In the genomic region with DNA sequence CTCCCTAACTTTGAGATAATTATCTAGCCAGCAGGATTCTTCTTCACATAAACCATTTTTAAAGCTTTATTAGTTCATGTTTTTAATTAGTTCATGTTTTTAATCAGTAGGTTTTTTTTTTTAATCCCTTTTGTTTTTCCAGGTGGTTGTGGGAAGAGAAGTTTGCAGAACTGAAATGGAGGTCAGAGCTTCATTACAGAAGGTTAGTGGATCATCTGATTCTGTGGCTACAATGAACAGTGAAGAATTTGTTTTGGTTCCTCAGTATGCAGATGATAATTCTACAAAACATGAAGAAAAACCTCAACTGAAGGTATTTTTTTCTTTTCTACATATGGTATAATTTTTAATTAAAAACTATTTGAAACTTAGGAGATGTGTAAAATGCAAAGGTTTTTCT, we compare ENCODE assay signal across 14 cellular contexts. TPM values are rescaled to one million over a fixed set of nuclear protein-coding genes. Genes with fewer than 3 reads are reported as not detected.
A peak's percentile ranks its signal among the peaks of the same experiment; 100 is the strongest.
DNase-seq lines count a peak whose midpoint lies in the region; ATAC-seq, FAIRE-seq and TF ChIP-seq lines count a peak whose summit lies in the region.
"Had no signal": no experiment of that assay in that cellular context is flagged by ENCODE, and none has a peak within 500 bp of the region (broad histone marks: within the 10 kb centered on the region; RNA-seq: fewer than 3 reads in every experiment).

No MANE protein-coding gene starts in this region.

- H3K4me1 ChIP-seq in OCI-LY3 (ENCODE audit: low read length) = peaks cover 56% of the 10 kb centered on the region
- peaks cover 38% of the 10 kb centered on the region for H3K4me1 ChIP-seq in GM12878 (ENCODE audit: control insufficient read depth, insufficient read depth, low read length)
- H3K4me1 ChIP-seq in colonic mucosa = no peaks in the 10 kb centered on the region

- TF ChIP-seq POLR2A in GM12891 (IDR thresholded peaks at IDR 0.05; ENCODE audit: low read depth, low read length) (no peak), GM12878 (IDR thresholded peaks at IDR 0.05; ENCODE audit: low read depth, low read length) (no peak)

- H3K4me3 ChIP-seq in OCI-LY3 (ENCODE audit: low read length) = peak overlapping the region; percentile 45
- H3K4me3 ChIP-seq in GM12878 = peak overlapping the region; percentile 23; the same call in 1 of the 2 replicates
- H3K4me3 ChIP-seq in colonic mucosa = no peak overlapping the region

- H2AFZ ChIP-seq in OCI-LY3 (ENCODE audit: low read depth, low read length) (no peak overlapping the region), GM12878 (ENCODE audit: control insufficient read depth, low read depth, low read length) (no peak overlapping the region)

- ATAC-seq in GM12878 (peak; percentile 43; the same call in 1 of the 3 replicates), naive B cell (ENCODE audit: low read depth in 2 of 2) (peak; percentile 32 to 36)

- TF ChIP-seq CTCF in OCI-LY3 (IDR thresholded peaks at IDR 0.05; ENCODE audit: low read depth, low read length) (no peak), GM12878 (IDR thresholded peaks at IDR 0.05 in 2 of 3, conservative IDR thresholded peaks at IDR 0.05 in 1 of 3; ENCODE audit: control insufficient read depth in 2 of 3, extremely low read depth in 1 of 3, insufficient read depth in 1 of 3, low read depth in 3 of 3, low read length in 3 of 3) (no peak), colonic mucosa (IDR thresholded peaks at IDR 0.05) (no peak)

- TF ChIP-seq EP300 in GM12878 (IDR thresholded peaks at IDR 0.05; ENCODE audit: borderline replicate concordance in 1 of 2, control insufficient read depth in 1 of 2, low read depth in 2 of 2, low read length in 2 of 2) = no peak

- no peak for TF ChIP-seq RAD21 in GM12878 (IDR thresholded peaks at IDR 0.05; ENCODE audit: insufficient read depth, low read depth, low read length)

- no peaks in the 10 kb centered on the region for H3K27me3 ChIP-seq in OCI-LY3 (ENCODE audit: low read depth, low read length)
- H3K27me3 ChIP-seq in GM12878 (replicated peaks in 1 of 2; ENCODE audit: control insufficient read depth in 2 of 2, insufficient read depth in 2 of 2, low read length in 1 of 2) = no peaks in the 10 kb centered on the region
- H3K27me3 ChIP-seq in colonic mucosa = no peaks in the 10 kb centered on the region

- H3K36me3 Mint-ChIP-seq in naive B cell = peaks cover 0 to 8% of the 10 kb centered on the region in 2 donors

- H3K27me3 Mint-ChIP-seq in naive B cell = no peaks in the 10 kb centered on the region

- H3K36me3 ChIP-seq in OCI-LY3 (replicated peaks; ENCODE audit: low read depth, low read length) (peaks cover 16% of the 10 kb centered on the region), GM12878 (ENCODE audit: control insufficient read depth in 2 of 2, insufficient read depth in 2 of 2, low read length in 1 of 2) (peaks cover 0 to 15% of the 10 kb centered on the region in 2 experiments; a peak in 1 of 4 replicates), colonic mucosa (no peaks in the 10 kb centered on the region)

- BruUV-seq in GM12878 (replicated peaks; lab: Mats Ljungman, UMichigan) = no TSS peak

- DNase-seq in GM12891 (ENCODE audit: insufficient read length, low spot score) (no peak), GM12878 (ENCODE audit: low read depth, low spot score) (no peak), naive B cell (no peak), GM19240 (ENCODE audit: insufficient read length, low spot score) (no peak), kidney glomerular epithelial cell (lab: John Stamatoyannopoulos, UW) (no peak), NCI-H1436 treated with DMSO at 0.1 percent for 48 hours (lab: John Stamatoyannopoulos, UW) (no peak), colonic mucosa (no peak)
- DNase-seq: EL, H9, NCI-H146, NCI-H510A treated with DMSO at 0.1 percent for 48 hours, SHP77 treated with DMSO at 0.1 percent for 48 hours had no signal

- peak overlapping the region in 2 of 8 donors; percentile 76 to 88 for H3K4me3 Mint-ChIP-seq in naive B cell
- H3K4me3 Mint-ChIP-seq: CD14-positive monocyte, H9 had no signal

- POLR2A ChIA-PET in GM12878 (lab: Charles Lee) = interaction anchor here (0.7 kb wide), 2 partner anchors 345 to 1430 kb away, joined by 3 read pairs; no protein-coding TSS in a partner anchor

- SMC1A ChIA-PET in GM12878 (lab: Charles Lee; ENCODE audit: uncharacterized antibody, unreplicated experiment) = interaction anchor here (1.1 to 2.0 kb wide), 7 partner anchors 12 to 1477 kb away, joined by 3 to 7 read pairs (median 4); no protein-coding TSS in a partner anchor

- no peaks in the 10 kb centered on the region for H3K9me3 ChIP-seq in OCI-LY3 (ENCODE audit: insufficient read depth, low read length)
- no peaks in the 10 kb centered on the region; the same call in 1 of the 3 replicates for H3K9me3 ChIP-seq in GM12878 (replicated peaks; ENCODE audit: control insufficient read depth, insufficient read depth, low read length)
- no peaks in the 10 kb centered on the region for H3K9me3 ChIP-seq in colonic mucosa

- H3K9me3 Mint-ChIP-seq in naive B cell = peaks cover 0 to 8% (median 4%) of the 10 kb centered on the region in 7 donors

- H3K4me1 Mint-ChIP-seq in naive B cell = peaks cover 27 to 35% (median 34%) of the 10 kb centered on the region in 3 donors
- H3K4me1 Mint-ChIP-seq: H9 had no signal

- CTCF ChIA-PET in GM12878 (lab: Yijun Ruan, JAX) = interaction anchor here (0.7 to 2.8 kb wide), 13 partner anchors 8 to 1477 kb away, joined by 3 to 33 read pairs (median 4); no protein-coding TSS in a partner anchor

- H3K4me2 ChIP-seq in OCI-LY3 (ENCODE audit: low read length) (peak overlapping the region; percentile 66), GM12878 (ENCODE audit: control insufficient read depth, insufficient read depth) (peak overlapping the region; percentile 72; the same call in 1 of the 2 replicates)

- RAD21 ChIA-PET in GM12878 (lab: Charles Lee; ENCODE audit: unreplicated experiment) = interaction anchor here (1.6 to 2.2 kb wide), 3 partner anchors 789 to 1477 kb away, joined by 5 to 22 read pairs (median 6); no protein-coding TSS in a partner anchor

- H4K20me1 ChIP-seq in OCI-LY3 (ENCODE audit: insufficient read depth, low read length) (peaks cover 8% of the 10 kb centered on the region; the same call in 1 of the 2 replicates), GM12878 (ENCODE audit: control insufficient read depth, insufficient read depth) (no peaks in the 10 kb centered on the region)

- H3K9ac ChIP-seq in OCI-LY3 (ENCODE audit: low read length) = peak overlapping the region; percentile 31; the same call in 1 of the 2 replicates
- no peak overlapping the region; the same call in 1 of the 2 replicates for H3K9ac ChIP-seq in GM12878 (ENCODE audit: control insufficient read depth, insufficient read depth, low read length)
- H3K9ac ChIP-seq in colonic mucosa (ENCODE audit: low read depth in 2 of 2, low read length in 2 of 2) = no peak overlapping the region

- H3K27ac ChIP-seq in OCI-LY3 (ENCODE audit: low read length) (peak overlapping the region; percentile 65), GM12878 (ENCODE audit: control insufficient read depth, insufficient read depth) (peak overlapping the region; percentile 78), colonic mucosa (no peak overlapping the region)

- peak overlapping the region in 1 of 6 donors; percentile 88 for H3K27ac Mint-ChIP-seq in naive B cell
- H3K27ac Mint-ChIP-seq: CD14-positive monocyte, H9 had no signal

- intact Hi-C loops in GM12878 (cut with micrococcal nuclease; ENCODE audit: unreplicated experiment) (loop anchor here (5.0 to 10.0 kb wide), 4 partner anchors 62 to 354 kb away; a partner anchor contains a TSS), colonic mucosa (cut with DNase I) (loop anchor here (10.0 kb wide), 3 partner anchors 124 to 1474 kb away; no protein-coding TSS in a partner anchor)

- in situ Hi-C loops in GM12878 (cut with MboI) = loop anchor here (5.0 to 25.0 kb wide), 2 partner anchors 122 to 782 kb away; no protein-coding TSS in a partner anchor

- H3K79me2 ChIP-seq in OCI-LY3 (ENCODE audit: low read length) (peaks cover 31% of the 10 kb centered on the region), GM12878 (ENCODE audit: control insufficient read depth, insufficient read depth, low read length) (peaks cover 46% of the 10 kb centered on the region)

- no peak for FAIRE-seq in GM12891 (lab: Jason Lieb, UNC)
- no peak for FAIRE-seq in GM12878 (lab: Jason Lieb, UNC)

TF ChIP-seq in GM12891, 5 proteins besides CTCF, POLR2A, EP300 and RAD21:
- TF ChIP-seq PAX5 (IDR thresholded peaks at IDR 0.05; ENCODE audit: insufficient read depth, low read length, severe bottlenecking) = no peak
- no peak for TF ChIP-seq POU2F2 (IDR thresholded peaks at IDR 0.05; ENCODE audit: low read depth, low read length)
- no peak for TF ChIP-seq POLR2AphosphoS5 (IDR thresholded peaks at IDR 0.05; ENCODE audit: low read depth, low read length)
- TF ChIP-seq SPI1 (IDR thresholded peaks at IDR 0.05; ENCODE audit: low read depth, low read length) = peak; percentile 45; the same call in 1 of the 2 replicates
- no peak for TF ChIP-seq TAF1 (IDR thresholded peaks at IDR 0.05; ENCODE audit: low read depth, low read length)
TF ChIP-seq in GM12891: peak in this region for 1.

TF ChIP-seq in GM12878, 131 proteins besides CTCF, POLR2A, EP300 and RAD21:
- TF ChIP-seq TCF7 (IDR thresholded peaks at IDR 0.05; ENCODE audit: borderline replicate concordance) (no peak), NFIC (IDR thresholded peaks at IDR 0.05; ENCODE audit: low read depth, low read length) (peak; percentile 29; the same call in 1 of the 2 replicates), RUNX3 (IDR thresholded peaks at IDR 0.05; ENCODE audit: low read length) (peak; percentile 59)

RNA-seq across cellular contexts. Expression of a gene that starts 59.7 kb away (rescaled TPM):
- 78.2 TPM for polyA plus RNA-seq in GM12891 (2012; ENCODE audit: low read depth, missing spikeins)
- total RNA-seq in GM12878 (2013; cell fraction: nucleolus; rRNA removed) = 371 and 380 TPM in 2 replicates
- total RNA-seq in GM12878 (2014; rRNA removed) = 142 and 164 TPM in 2 replicates
- total RNA-seq in GM12878 (2014; rRNA removed; fragmentation: Illumina TruSeq; extraction: Trizol) = 194 and 207 TPM in 2 replicates
- 128 and 132 TPM in 2 replicates for total RNA-seq in GM12878 (2021)
- 70.2 TPM for polyA plus RNA-seq in GM12878 (2011; ENCODE audit: low read depth)
- polyA plus RNA-seq in GM12878 (2011; rRNA removed) = 5.8 and 7.0 TPM in 2 replicates
- polyA plus RNA-seq in GM12878 (2011; cell fraction: cytosol; rRNA removed) = 2.8 and 4.6 TPM in 2 replicates
- polyA plus RNA-seq in GM12878 (2011; cell fraction: nucleus; rRNA removed) = 3.2 and 4.1 TPM in 2 replicates
- polyA plus RNA-seq in GM12878 (2012) = 109 TPM in 2 replicates
- 142 and 184 TPM in 2 replicates for polyA plus RNA-seq in GM12878 (2014; fragmentation: Illumina TruSeq; extraction: Trizol)
- polyA plus RNA-seq in GM12878 (2014; fragmentation: Nextera tagmentation; extraction: Ambion mirVana) = 100 to 1,000 TPM in 1 of 2 experiments, 10 to 100 TPM in 1; 92.3 to 130 TPM
- 71.6 and 85.8 TPM in 2 replicates for polyA plus RNA-seq in GM12878 (2014; rRNA removed)
- 10 to 100 TPM; 94.1 to 95.3 TPM for polyA plus RNA-seq in GM12878 (2016; fragmentation: Nextera tagmentation; extraction: Ambion mirVana)
- 9.6 TPM in 2 replicates for polyA minus RNA-seq in GM12878 (2011; rRNA and poly(A)+ RNA removed)
- polyA minus RNA-seq in GM12878 (2011; cell fraction: cytosol; rRNA and poly(A)+ RNA removed) = 1.5 and 1.7 TPM in 2 replicates
- polyA minus RNA-seq in GM12878 (2011; cell fraction: nucleus; rRNA and poly(A)+ RNA removed) = 12.1 and 21.8 TPM in 2 replicates
- 10 to 100 TPM; 24.0 to 90.2 (median 79.0) TPM for polyA plus RNA-seq in naive B cell (ENCODE audit: low read depth in 6 of 6)
- 10 to 100 TPM; 50.3 to 87.0 TPM for total RNA-seq in colonic mucosa
